Comparison of ENCODE assay signal across 8 cellular contexts in genomic region chrX:149938427-149939270, GRCh38. TPM values are rescaled to one million over a fixed set of nuclear protein-coding genes. Genes with fewer than 3 reads are reported as not detected.
DNase-seq lines count a peak whose midpoint lies in the region; ATAC-seq and TF ChIP-seq lines count a peak whose summit lies in the region.

Gene EOLA2, minus strand, starts transcription at chrX:149938491. Its CDS starts 4,617 bp downstream, at chrX:149933874.

- H4K20me1 ChIP-seq in BLaER1 treated with 17β-estradiol and CSF1 and Interleukin-3, amounts not matched to agents 10 nM and 100 nM: peaks cover 0 to 17% (median 5%) of the 10 kb centered on the region in 11 experiments; a peak in 5 of 22 replicates

- TF ChIP-seq CTCF in coronary artery (IDR thresholded peaks at IDR 0.05): peak; percentile 19

- peak within 1 kb of the TSS; percentile 60 to 90 (median 87) for H3K4me2 ChIP-seq in BLaER1 treated with 17β-estradiol and CSF1 and Interleukin-3, amounts not matched to agents 10 nM and 100 nM

- H3K9me3 Mint-ChIP-seq in activated CD4-positive, alpha-beta T cell treated with anti-CD3 and anti-CD28 coated beads, Interleukin-2, amount 10 ng/mL, durations not matched to agents 7 days and 5 days: no peaks in the 10 kb centered on the region

- no peaks in the 10 kb centered on the region for H3K27me3 Mint-ChIP-seq in activated CD4-positive, alpha-beta T cell treated with anti-CD3 and anti-CD28 coated beads, Interleukin-2, amount 10 ng/mL, durations not matched to agents 7 days and 5 days

- peak within 1 kb of the TSS; percentile 73 to 88 (median 81); a peak in 21 of 22 replicates for H3K27ac ChIP-seq in BLaER1 treated with 17β-estradiol and CSF1 and Interleukin-3, amounts not matched to agents 10 nM and 100 nM
- peak within 1 kb of the TSS; percentile 94 to 98 for H3K27ac ChIP-seq in coronary artery
- H3K27ac ChIP-seq in layer of hippocampus (ENCODE audit: low read depth, low read length): peak within 1 kb of the TSS; percentile 91

- H3K27ac Mint-ChIP-seq in activated CD4-positive, alpha-beta T cell treated with anti-CD3 and anti-CD28 coated beads, Interleukin-2, amount 10 ng/mL, durations not matched to agents 7 days and 5 days: peak within 1 kb of the TSS; percentile 99

- POLR2A ChIA-PET in activated CD4-positive, alpha-beta T cell treated with anti-CD3 and anti-CD28 coated beads, Interleukin-2, amount 10 ng/mL, durations not matched to agents 7 days and 5 days (lab: Charles Lee): interaction anchor here (0.5 kb wide), 1 partner anchor 712 kb away, joined by 3 read pairs; no protein-coding TSS in a partner anchor

- peaks cover 4% of the 10 kb centered on the region for H3K4me1 Mint-ChIP-seq in activated CD4-positive, alpha-beta T cell treated with anti-CD3 and anti-CD28 coated beads, Interleukin-2, amount 10 ng/mL, durations not matched to agents 7 days and 5 days

- peak within 1 kb of the TSS; percentile 70 to 88 (median 81) for H3K4me3 ChIP-seq in BLaER1 treated with 17β-estradiol and CSF1 and Interleukin-3, amounts not matched to agents 10 nM and 100 nM
- peak within 1 kb of the TSS; percentile 76 for H3K4me3 ChIP-seq in coronary artery

- H3K27me3 ChIP-seq in BLaER1 treated with 17β-estradiol and CSF1 and Interleukin-3, amounts not matched to agents 10 nM and 100 nM: peaks cover 0 to 1% (median 0%) of the 10 kb centered on the region in 11 experiments; a peak in 3 of 22 replicates
- H3K27me3 ChIP-seq in layer of hippocampus (ENCODE audit: control insufficient read depth, insufficient read depth, low read length): no peaks in the 10 kb centered on the region

- DNase-seq in NCI-H69 (lab: John Stamatoyannopoulos, UW) (peak; percentile 97), coronary artery (ENCODE audit: low spot score) (peak; percentile 98)
- peak; percentile 93 for DNase-seq in activated CD4-positive, alpha-beta T cell treated with anti-CD3 and anti-CD28 coated beads, Interleukin-2, amount 10 ng/mL, durations not matched to agents 7 days and 5 days
- DNase-seq in stimulated activated CD4-positive, alpha-beta T cell treated with anti-CD3 and anti-CD28 coated beads, Interleukin-1b, Interleukin-23, amount 100 ng/mL, for 4 hours (ENCODE audit: low read depth in 2 of 2): peak; percentile 77 to 84

- H3K4me1 ChIP-seq in BLaER1 treated with 17β-estradiol and CSF1 and Interleukin-3, amounts not matched to agents 10 nM and 100 nM: peaks cover 5 to 18% (median 12%) of the 10 kb centered on the region in 10 experiments; a peak in 19 of 20 replicates

- H3K4me3 Mint-ChIP-seq in activated CD4-positive, alpha-beta T cell treated with anti-CD3 and anti-CD28 coated beads, Interleukin-2, amount 10 ng/mL, durations not matched to agents 7 days and 5 days: peak within 1 kb of the TSS; percentile 80

- ATAC-seq in GM19351 (IDR thresholded peaks at IDR 0.05; ENCODE audit: unreplicated experiment) (peak; percentile 68), HG03521 (IDR thresholded peaks at IDR 0.05; ENCODE audit: unreplicated experiment) (peak; percentile 66)

- H3K9ac ChIP-seq in BLaER1 treated with 17β-estradiol and CSF1 and Interleukin-3, amounts not matched to agents 10 nM and 100 nM: peak within 1 kb of the TSS; percentile 80 to 93 (median 88)

- peaks cover 0 to 5% (median 0%) of the 10 kb centered on the region in 11 experiments; a peak in 4 of 22 replicates for H3K36me3 ChIP-seq in BLaER1 treated with 17β-estradiol and CSF1 and Interleukin-3, amounts not matched to agents 10 nM and 100 nM

- CTCF ChIA-PET in activated CD4-positive, alpha-beta T cell treated with anti-CD3 and anti-CD28 coated beads, Interleukin-2, amount 10 ng/mL, durations not matched to agents 7 days and 5 days (lab: Charles Lee): interaction anchor here (1.0 to 1.6 kb wide), 4 partner anchors 12 to 755 kb away, joined by 3 to 4 read pairs (median 3); no protein-coding TSS in a partner anchor

- H3K36me3 Mint-ChIP-seq in activated CD4-positive, alpha-beta T cell treated with anti-CD3 and anti-CD28 coated beads, Interleukin-2, amount 10 ng/mL, durations not matched to agents 7 days and 5 days (ENCODE audit: low read depth): peaks cover 2% of the 10 kb centered on the region

- peaks cover 4 to 14% (median 11%) of the 10 kb centered on the region in 11 experiments; a peak in 19 of 22 replicates for H3K9me3 ChIP-seq in BLaER1 treated with 17β-estradiol and CSF1 and Interleukin-3, amounts not matched to agents 10 nM and 100 nM (replicated peaks in 1 of 11)

RNA-seq across cellular contexts. Expression of gene EOLA2, which starts in this region (rescaled TPM):
- 10 to 100 TPM; 22.6 to 25.4 TPM for total RNA-seq in activated CD4-positive, alpha-beta T cell treated with anti-CD3 and anti-CD28 coated beads, Interleukin-2, amount 10 ng/mL, durations not matched to agents 7 days and 5 days

Comparison
In these comparisons a context has a peak if more than half of its experiments do, and no peak if none do; other contexts are left out.
1. Peak in every context shown above with its lines: DNase-seq, ATAC-seq, H3K4me3 ChIP-seq and H3K27ac ChIP-seq.